Comparison of ENCODE assay signal across 8 cellular contexts in genomic region chr14:68790656-68791077, GRCh38. TPM values are rescaled to one million over a fixed set of nuclear protein-coding genes. Genes with fewer than 3 reads are reported as not detected.
DNase-seq lines count a peak whose midpoint lies in the region; ATAC-seq and TF ChIP-seq lines count a peak whose summit lies in the region.

No MANE protein-coding gene starts in this region.

- H3K27me3 ChIP-seq in hepatocyte (no peaks in the 10 kb centered on the region), spleen (replicated peaks in 1 of 7) (no peaks in the 10 kb centered on the region)

- peak overlapping the region; percentile 88 for H3K4me2 ChIP-seq in hepatocyte

- CTCF ChIA-PET in HEK293T (lab: Yijun Ruan, JAX) = interaction anchor here (0.6 to 0.9 kb wide), 2 partner anchors 468 to 829 kb away, joined by 3 to 5 read pairs; no protein-coding TSS in a partner anchor

- H3K4me1 ChIP-seq in hepatocyte (ENCODE audit: insufficient read depth) (peaks cover 19% of the 10 kb centered on the region), spleen (peaks cover 22 to 67% (median 43%) of the 10 kb centered on the region in 6 donors)

- H3K9me2 ChIP-seq in hepatocyte (replicated peaks; ENCODE audit: insufficient read depth) = no peaks in the 10 kb centered on the region

- DNase-seq in A172 (ENCODE audit: low spot score) (peak; percentile 14), NOMO-1 (lab: John Stamatoyannopoulos, UW; ENCODE audit: unreplicated experiment in 2 of 2) (peak; percentile 31), hepatocyte (ENCODE audit: low spot score) (no peak), spleen (peak; percentile 71), HEK293T (ENCODE audit: extremely low spot score) (no peak)
- peak in 3 of 4 experiments; percentile 27 to 48 (median 31) for DNase-seq in activated naive CD4-positive, alpha-beta T cell (lab: John Stamatoyannopoulos, UW)

- peaks cover 64% of the 10 kb centered on the region for H3K79me2 ChIP-seq in hepatocyte

- peak overlapping the region; percentile 99 for H3K27ac ChIP-seq in hepatocyte
- peak overlapping the region; percentile 92 to 100 (median 100) for H3K27ac ChIP-seq in spleen

- no peak for TF ChIP-seq POLR2A in spleen (IDR thresholded peaks at IDR 0.05)

- ATAC-seq in GM19467 (IDR thresholded peaks at IDR 0.05; ENCODE audit: unreplicated experiment) (no peak), HG03571 (IDR thresholded peaks at IDR 0.05; ENCODE audit: unreplicated experiment) (no peak)

- 4% methylated on average over 8 of the region's 8 CpGs for WGBS in hepatocyte (ENCODE audit: low lambda C conversion rate, missing lambda C conversion rate)
- 2 to 15% (median 8%) methylated on average over 8 of the region's 8 CpGs for WGBS in spleen, 5 donors

- POLR2A ChIA-PET in HEK293T (lab: Yijun Ruan, JAX) = interaction anchor here (1.0 to 5.3 kb wide), 2 partner anchors 24 to 531 kb away, joined by 3 to 63 read pairs; no protein-coding TSS in a partner anchor

- H3K9me3 ChIP-seq in hepatocyte (ENCODE audit: low read depth) (no peaks in the 10 kb centered on the region), spleen (no peaks in the 10 kb centered on the region)

- H3K4me3 ChIP-seq in hepatocyte (peak overlapping the region; percentile 89), spleen (peak overlapping the region; percentile 80 to 99 (median 94))

- intact Hi-C loops in spleen (cut with DNase I; ENCODE audit: low total_unique reads) = loop anchor here (2.0 kb wide), 1 partner anchor 108 kb away; no protein-coding TSS in a partner anchor

- peaks cover 3% of the 10 kb centered on the region for H3K36me3 ChIP-seq in hepatocyte (replicated peaks; ENCODE audit: insufficient read depth, low read depth)
- peaks cover 5 to 56% (median 40%) of the 10 kb centered on the region in 6 donors for H3K36me3 ChIP-seq in spleen

- peaks cover 55% of the 10 kb centered on the region for H4K20me1 ChIP-seq in hepatocyte (ENCODE audit: insufficient read depth, poor library complexity, severe bottlenecking)

- TF ChIP-seq CTCF in hepatocyte (IDR thresholded peaks at IDR 0.05; ENCODE audit: poor library complexity) (no peak), spleen (IDR thresholded peaks at IDR 0.05 in 8 of 11, conservative IDR thresholded peaks at IDR 0.05 in 3 of 11) (no peak)

- H2AFZ ChIP-seq in hepatocyte = no peak overlapping the region

TF ChIP-seq in HEK293T, 16 proteins besides CTCF, POLR2A, EP300 and RAD21:
- TF ChIP-seq ARNT (IDR thresholded peaks at IDR 0.05) = no peak
- TF ChIP-seq SP1 (IDR thresholded peaks at IDR 0.05) = no peak
- no peak for TF ChIP-seq FOXM1 (IDR thresholded peaks at IDR 0.05; ENCODE audit: borderline replicate concordance)
- no peak for TF ChIP-seq BHLHE40 (IDR thresholded peaks at IDR 0.05; ENCODE audit: borderline replicate concordance)
- TF ChIP-seq HDGF (IDR thresholded peaks at IDR 0.05; ENCODE audit: borderline replicate concordance) = no peak
- no peak for TF ChIP-seq L3MBTL2 (conservative IDR thresholded peaks at IDR 0.05)
- no peak for TF ChIP-seq FOXA1 (IDR thresholded peaks at IDR 0.05)
- no peak for TF ChIP-seq FOXK2 (IDR thresholded peaks at IDR 0.05)
- no peak for TF ChIP-seq SUZ12 (IDR thresholded peaks at IDR 0.05)
- no peak for TF ChIP-seq TARDBP (IDR thresholded peaks at IDR 0.05)
- no peak for TF ChIP-seq LEF1 (IDR thresholded peaks at IDR 0.05; ENCODE audit: borderline replicate concordance)
- TF ChIP-seq ELF4 (IDR thresholded peaks at IDR 0.05) = no peak
- no peak for TF ChIP-seq PKNOX1 (IDR thresholded peaks at IDR 0.05)
- no peak for TF ChIP-seq NFRKB (IDR thresholded peaks at IDR 0.05)
- TF ChIP-seq ZNF384 (IDR thresholded peaks at IDR 0.05) = no peak
- no peak for TF ChIP-seq CTBP1 (IDR thresholded peaks at IDR 0.05; ENCODE audit: borderline replicate concordance)

RNA-seq across cellular contexts. Expression of gene ZFP36L1, which starts 2.2 kb away (rescaled TPM):
- total RNA-seq in A172 (2014; rRNA removed; shearing (Covaris generic)) = 39.7 and 49.7 TPM in 2 replicates
- total RNA-seq in hepatocyte (101 and 111 TPM in 2 replicates), spleen (100 to 1,000 TPM; 274 to 443 (median 324) TPM)
- polyA plus RNA-seq in hepatocyte (345 and 404 TPM in 2 replicates), spleen (100 to 1,000 TPM in 1 of 3 donors, 10 to 100 TPM in 2; 65.7 to 106 (median 92.4) TPM)

Comparison
In these comparisons a context has a peak if more than half of its experiments do, and no peak if none do; other contexts are left out.
1. DNase-seq: peak in A172 (single experiment), NOMO-1 (2 of 2), activated naive CD4-positive, alpha-beta T cell (3 of 4) and spleen (single experiment); none in hepatocyte (single experiment) and HEK293T (single experiment).